ENCODE assay signal across 1 cellular context in the genomic region with DNA sequence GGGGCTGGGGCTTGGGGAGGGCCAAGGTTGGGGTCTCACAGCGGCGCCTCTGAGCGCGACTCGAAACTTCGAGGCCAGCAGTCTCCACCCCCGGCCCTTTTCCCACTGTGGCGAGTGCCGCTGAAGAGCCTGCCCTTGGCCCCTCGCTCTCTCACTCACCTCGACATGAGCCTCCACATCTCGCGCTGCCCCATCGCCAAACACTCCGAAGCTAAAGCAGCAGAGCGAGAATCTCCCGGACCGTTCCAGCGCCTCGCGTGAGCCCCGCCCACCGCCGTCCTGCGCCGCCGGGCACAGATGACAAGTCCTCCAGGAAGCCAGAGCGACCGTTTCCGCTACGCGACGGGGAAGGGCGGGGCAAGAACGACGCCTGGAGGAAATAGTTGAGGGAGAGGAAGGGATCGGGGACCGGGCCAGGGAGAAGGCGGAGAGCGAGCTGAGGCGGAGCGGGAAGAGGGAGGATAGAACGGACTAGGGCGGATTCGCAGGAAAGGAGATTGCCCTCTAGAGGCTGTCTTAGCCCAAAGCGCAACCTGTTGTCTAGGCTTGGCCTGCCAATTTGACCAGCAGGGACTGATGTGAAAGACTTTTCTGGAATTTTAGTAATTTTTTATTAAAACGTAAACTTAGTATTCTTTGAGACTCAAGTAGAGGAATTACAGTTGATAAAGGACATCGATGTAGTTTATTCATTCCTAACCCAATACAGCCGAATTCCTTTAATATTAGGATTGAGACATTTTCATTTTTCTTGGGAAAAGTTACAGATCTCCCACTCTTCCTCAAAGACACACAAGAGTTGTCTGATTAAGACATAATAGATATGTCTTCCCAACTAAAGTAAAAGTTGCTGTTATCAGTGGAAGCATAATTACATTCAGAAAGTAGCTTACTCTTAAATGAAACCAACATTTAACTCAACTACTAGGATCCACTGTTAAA.
TF ChIP-seq lines count a peak whose summit lies in the region.

A gene with protein sequence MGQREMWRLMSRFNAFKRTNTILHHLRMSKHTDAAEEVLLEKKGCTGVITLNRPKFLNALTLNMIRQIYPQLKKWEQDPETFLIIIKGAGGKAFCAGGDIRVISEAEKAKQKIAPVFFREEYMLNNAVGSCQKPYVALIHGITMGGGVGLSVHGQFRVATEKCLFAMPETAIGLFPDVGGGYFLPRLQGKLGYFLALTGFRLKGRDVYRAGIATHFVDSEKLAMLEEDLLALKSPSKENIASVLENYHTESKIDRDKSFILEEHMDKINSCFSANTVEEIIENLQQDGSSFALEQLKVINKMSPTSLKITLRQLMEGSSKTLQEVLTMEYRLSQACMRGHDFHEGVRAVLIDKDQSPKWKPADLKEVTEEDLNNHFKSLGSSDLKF (minus strand): TSS at position 270 of the 942 bp plus-strand sequence. CDS start 76 bp downstream, at position 194.

TF ChIP-seq in K562, 482 proteins besides CTCF, POLR2A, EP300 and RAD21 (continued from another document and continues in another):
- TF ChIP-seq MEIS2 (IDR thresholded peaks at IDR 0.05; ENCODE audit: partially characterized antibody) (peak; percentile 48), ATF7 (IDR thresholded peaks at IDR 0.05) (peak; percentile 74; the same call in 1 of the 2 replicates), IRF2 (CRISPR knock-in tag; IDR thresholded peaks at IDR 0.05) (no peak), ZNF12 (CRISPR knock-in tag; IDR thresholded peaks at IDR 0.05) (no peak), TOE1 (IDR thresholded peaks at IDR 0.05; ENCODE audit: borderline replicate concordance) (peak; percentile 57; the same call in 1 of the 2 replicates), TOE1 (CRISPR knock-in tag; IDR thresholded peaks at IDR 0.05; ENCODE audit: borderline replicate concordance, low read depth) (no peak), NCOA4 (IDR thresholded peaks at IDR 0.05; ENCODE audit: partially characterized antibody) (no peak), POLR3G (IDR thresholded peaks at IDR 0.05; ENCODE audit: extremely low read depth, insufficient read length, insufficient replicate concordance) (no peak), POLR2AphosphoS2 (IDR thresholded peaks at IDR 0.05; ENCODE audit: low read length) (no peak), ZBTB1 (CRISPR knock-in tag; IDR thresholded peaks at IDR 0.05; ENCODE audit: borderline replicate concordance, low read depth) (no peak), CEBPG (CRISPR knock-in tag; IDR thresholded peaks at IDR 0.05) (no peak; the same call in 1 of the 2 replicates), CEBPG (tag; conservative IDR thresholded peaks at IDR 0.05 in 1 of 2, IDR thresholded peaks at IDR 0.05 in 1 of 2) (no peak), HDAC1 (IDR thresholded peaks at IDR 0.05) (no peak; a peak in 1 of 4 replicates), MCM2 (IDR thresholded peaks at IDR 0.05; ENCODE audit: low read depth) (no peak), TEAD4 (IDR thresholded peaks at IDR 0.05; ENCODE audit: low read length) (peak; percentile 16; the same call in 1 of the 2 replicates), TEAD4 (CRISPR knock-in tag; IDR thresholded peaks at IDR 0.05; ENCODE audit: borderline replicate concordance) (no peak), NFIX (CRISPR knock-in tag; IDR thresholded peaks at IDR 0.05; ENCODE audit: low read depth) (no peak), FIP1L1 (IDR thresholded peaks at IDR 0.05; ENCODE audit: low read depth, low read length, poor library complexity, severe bottlenecking) (no peak), RBM39 (optimal IDR thresholded peaks at IDR 0.05; ENCODE audit: low read depth, low read length) (no peak), MAZ (CRISPR knock-in tag; conservative IDR thresholded peaks at IDR 0.05 in 1 of 2, IDR thresholded peaks at IDR 0.05 in 1 of 2) (peak; percentile 74 to 94), FOXP1 (CRISPR knock-in tag; IDR thresholded peaks at IDR 0.05) (no peak), BRD9 (IDR thresholded peaks at IDR 0.05; ENCODE audit: low read depth, partially characterized antibody) (no peak), EHMT2 (IDR thresholded peaks at IDR 0.05) (peak; percentile 82), SETDB1 (IDR thresholded peaks at IDR 0.05; ENCODE audit: low read length) (no peak), RBFOX2 (IDR thresholded peaks at IDR 0.05; ENCODE audit: low read depth, low read length) (peak; percentile 89), CCNT2 (IDR thresholded peaks at IDR 0.05; ENCODE audit: borderline replicate concordance, extremely low read depth, insufficient read length, low read depth, low read length) (peak; percentile 37), CHD1 (IDR thresholded peaks at IDR 0.05; ENCODE audit: low read length) (no peak), ZNF444 (CRISPR knock-in tag; IDR thresholded peaks at IDR 0.05) (no peak)
- TF ChIP-seq, protein P1, sequence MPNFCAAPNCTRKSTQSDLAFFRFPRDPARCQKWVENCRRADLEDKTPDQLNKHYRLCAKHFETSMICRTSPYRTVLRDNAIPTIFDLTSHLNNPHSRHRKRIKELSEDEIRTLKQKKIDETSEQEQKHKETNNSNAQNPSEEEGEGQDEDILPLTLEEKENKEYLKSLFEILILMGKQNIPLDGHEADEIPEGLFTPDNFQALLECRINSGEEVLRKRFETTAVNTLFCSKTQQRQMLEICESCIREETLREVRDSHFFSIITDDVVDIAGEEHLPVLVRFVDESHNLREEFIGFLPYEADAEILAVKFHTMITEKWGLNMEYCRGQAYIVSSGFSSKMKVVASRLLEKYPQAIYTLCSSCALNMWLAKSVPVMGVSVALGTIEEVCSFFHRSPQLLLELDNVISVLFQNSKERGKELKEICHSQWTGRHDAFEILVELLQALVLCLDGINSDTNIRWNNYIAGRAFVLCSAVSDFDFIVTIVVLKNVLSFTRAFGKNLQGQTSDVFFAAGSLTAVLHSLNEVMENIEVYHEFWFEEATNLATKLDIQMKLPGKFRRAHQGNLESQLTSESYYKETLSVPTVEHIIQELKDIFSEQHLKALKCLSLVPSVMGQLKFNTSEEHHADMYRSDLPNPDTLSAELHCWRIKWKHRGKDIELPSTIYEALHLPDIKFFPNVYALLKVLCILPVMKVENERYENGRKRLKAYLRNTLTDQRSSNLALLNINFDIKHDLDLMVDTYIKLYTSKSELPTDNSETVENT (CRISPR knock-in tag; IDR thresholded peaks at IDR 0.05), result no peak
- TF ChIP-seq, protein P2, sequence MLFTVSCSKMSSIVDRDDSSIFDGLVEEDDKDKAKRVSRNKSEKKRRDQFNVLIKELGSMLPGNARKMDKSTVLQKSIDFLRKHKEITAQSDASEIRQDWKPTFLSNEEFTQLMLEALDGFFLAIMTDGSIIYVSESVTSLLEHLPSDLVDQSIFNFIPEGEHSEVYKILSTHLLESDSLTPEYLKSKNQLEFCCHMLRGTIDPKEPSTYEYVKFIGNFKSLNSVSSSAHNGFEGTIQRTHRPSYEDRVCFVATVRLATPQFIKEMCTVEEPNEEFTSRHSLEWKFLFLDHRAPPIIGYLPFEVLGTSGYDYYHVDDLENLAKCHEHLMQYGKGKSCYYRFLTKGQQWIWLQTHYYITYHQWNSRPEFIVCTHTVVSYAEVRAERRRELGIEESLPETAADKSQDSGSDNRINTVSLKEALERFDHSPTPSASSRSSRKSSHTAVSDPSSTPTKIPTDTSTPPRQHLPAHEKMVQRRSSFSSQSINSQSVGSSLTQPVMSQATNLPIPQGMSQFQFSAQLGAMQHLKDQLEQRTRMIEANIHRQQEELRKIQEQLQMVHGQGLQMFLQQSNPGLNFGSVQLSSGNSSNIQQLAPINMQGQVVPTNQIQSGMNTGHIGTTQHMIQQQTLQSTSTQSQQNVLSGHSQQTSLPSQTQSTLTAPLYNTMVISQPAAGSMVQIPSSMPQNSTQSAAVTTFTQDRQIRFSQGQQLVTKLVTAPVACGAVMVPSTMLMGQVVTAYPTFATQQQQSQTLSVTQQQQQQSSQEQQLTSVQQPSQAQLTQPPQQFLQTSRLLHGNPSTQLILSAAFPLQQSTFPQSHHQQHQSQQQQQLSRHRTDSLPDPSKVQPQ (CRISPR knock-in tag; IDR thresholded peaks at IDR 0.05; ENCODE audit: borderline replicate concordance), result no peak
- TF ChIP-seq, protein P3, sequence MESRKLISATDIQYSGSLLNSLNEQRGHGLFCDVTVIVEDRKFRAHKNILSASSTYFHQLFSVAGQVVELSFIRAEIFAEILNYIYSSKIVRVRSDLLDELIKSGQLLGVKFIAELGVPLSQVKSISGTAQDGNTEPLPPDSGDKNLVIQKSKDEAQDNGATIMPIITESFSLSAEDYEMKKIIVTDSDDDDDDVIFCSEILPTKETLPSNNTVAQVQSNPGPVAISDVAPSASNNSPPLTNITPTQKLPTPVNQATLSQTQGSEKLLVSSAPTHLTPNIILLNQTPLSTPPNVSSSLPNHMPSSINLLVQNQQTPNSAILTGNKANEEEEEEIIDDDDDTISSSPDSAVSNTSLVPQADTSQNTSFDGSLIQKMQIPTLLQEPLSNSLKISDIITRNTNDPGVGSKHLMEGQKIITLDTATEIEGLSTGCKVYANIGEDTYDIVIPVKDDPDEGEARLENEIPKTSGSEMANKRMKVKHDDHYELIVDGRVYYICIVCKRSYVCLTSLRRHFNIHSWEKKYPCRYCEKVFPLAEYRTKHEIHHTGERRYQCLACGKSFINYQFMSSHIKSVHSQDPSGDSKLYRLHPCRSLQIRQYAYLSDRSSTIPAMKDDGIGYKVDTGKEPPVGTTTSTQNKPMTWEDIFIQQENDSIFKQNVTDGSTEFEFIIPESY (CRISPR knock-in tag; IDR thresholded peaks at IDR 0.05), result no peak
- TF ChIP-seq, protein P4, sequence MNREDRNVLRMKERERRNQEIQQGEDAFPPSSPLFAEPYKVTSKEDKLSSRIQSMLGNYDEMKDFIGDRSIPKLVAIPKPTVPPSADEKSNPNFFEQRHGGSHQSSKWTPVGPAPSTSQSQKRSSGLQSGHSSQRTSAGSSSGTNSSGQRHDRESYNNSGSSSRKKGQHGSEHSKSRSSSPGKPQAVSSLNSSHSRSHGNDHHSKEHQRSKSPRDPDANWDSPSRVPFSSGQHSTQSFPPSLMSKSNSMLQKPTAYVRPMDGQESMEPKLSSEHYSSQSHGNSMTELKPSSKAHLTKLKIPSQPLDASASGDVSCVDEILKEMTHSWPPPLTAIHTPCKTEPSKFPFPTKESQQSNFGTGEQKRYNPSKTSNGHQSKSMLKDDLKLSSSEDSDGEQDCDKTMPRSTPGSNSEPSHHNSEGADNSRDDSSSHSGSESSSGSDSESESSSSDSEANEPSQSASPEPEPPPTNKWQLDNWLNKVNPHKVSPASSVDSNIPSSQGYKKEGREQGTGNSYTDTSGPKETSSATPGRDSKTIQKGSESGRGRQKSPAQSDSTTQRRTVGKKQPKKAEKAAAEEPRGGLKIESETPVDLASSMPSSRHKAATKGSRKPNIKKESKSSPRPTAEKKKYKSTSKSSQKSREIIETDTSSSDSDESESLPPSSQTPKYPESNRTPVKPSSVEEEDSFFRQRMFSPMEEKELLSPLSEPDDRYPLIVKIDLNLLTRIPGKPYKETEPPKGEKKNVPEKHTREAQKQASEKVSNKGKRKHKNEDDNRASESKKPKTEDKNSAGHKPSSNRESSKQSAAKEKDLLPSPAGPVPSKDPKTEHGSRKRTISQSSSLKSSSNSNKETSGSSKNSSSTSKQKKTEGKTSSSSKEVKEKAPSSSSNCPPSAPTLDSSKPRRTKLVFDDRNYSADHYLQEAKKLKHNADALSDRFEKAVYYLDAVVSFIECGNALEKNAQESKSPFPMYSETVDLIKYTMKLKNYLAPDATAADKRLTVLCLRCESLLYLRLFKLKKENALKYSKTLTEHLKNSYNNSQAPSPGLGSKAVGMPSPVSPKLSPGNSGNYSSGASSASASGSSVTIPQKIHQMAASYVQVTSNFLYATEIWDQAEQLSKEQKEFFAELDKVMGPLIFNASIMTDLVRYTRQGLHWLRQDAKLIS (CRISPR knock-in tag; IDR thresholded peaks at IDR 0.05), result 0 out of 2 replicates have a peak, but pooled peaks have one; percentile 38
